In genomic region chr11:102293873-102294601, GRCh38 we compare ENCODE assay signal across 8 cellular contexts. TPM values are rescaled to one million over a fixed set of nuclear protein-coding genes. Genes with fewer than 3 reads are reported as not detected.
DNase-seq lines count a peak whose midpoint lies in the region; ATAC-seq, FAIRE-seq and TF ChIP-seq lines count a peak whose summit lies in the region.

No MANE protein-coding gene starts in this region.

- in situ Hi-C loops in astrocyte of the spinal cord (cut with HindIII; ENCODE audit: low sequenced_read_pairs): no loop called here

- H3K4me3 Mint-ChIP-seq in CD8-positive, alpha-beta memory T cell: peak overlapping the region; percentile 82 to 96 (median 92)

- peak overlapping the region; percentile 21 to 99 (median 96) for H3K27ac Mint-ChIP-seq in CD8-positive, alpha-beta memory T cell

- no peaks in the 10 kb centered on the region for H3K9me3 ChIP-seq in CD8-positive, alpha-beta memory T cell (ENCODE audit: low read length)

- CTCF ChIA-PET in CD8-positive, alpha-beta memory T cell (lab: Charles Lee): interaction anchor here (0.7 to 5.8 kb wide), 27 partner anchors 8 to 372 kb away, joined by 3 to 72 read pairs (median 5); partner anchors contain the start of gene BIRC3

- POLR2A ChIA-PET in CD8-positive, alpha-beta memory T cell (lab: Charles Lee): interaction anchor here (1.3 to 3.3 kb wide), 4 partner anchors 13 to 26 kb away, joined by 3 to 19 read pairs (median 8); partner anchors contain the start of gene BIRC3

- no peak for FAIRE-seq in urothelium cell line (lab: Jason Lieb, UNC)

- H3K4me1 ChIP-seq in CD8-positive, alpha-beta memory T cell (ENCODE audit: insufficient read depth, low read length): peaks cover 16% of the 10 kb centered on the region

- no peak overlapping the region for H3K27ac ChIP-seq in CD8-positive, alpha-beta memory T cell (ENCODE audit: low read depth, low read length)

- peak; percentile 99 for ATAC-seq in GM18858 (IDR thresholded peaks at IDR 0.05; ENCODE audit: unreplicated experiment)
- peak; percentile 87 for ATAC-seq in HG02943 (IDR thresholded peaks at IDR 0.05; ENCODE audit: low read depth, unreplicated experiment)

- TF ChIP-seq CTCF in astrocyte of the spinal cord (IDR thresholded peaks at IDR 0.05; ENCODE audit: low read depth, low read length): peak; percentile 77

- H3K36me3 ChIP-seq in CD8-positive, alpha-beta memory T cell (ENCODE audit: insufficient read depth, low read length): no peaks in the 10 kb centered on the region

- no peaks in the 10 kb centered on the region for H3K9me3 Mint-ChIP-seq in CD8-positive, alpha-beta memory T cell

- DNase-seq in CD8-positive, alpha-beta memory T cell: peak in 2 of 5 donors; percentile 58 to 64
- DNase-seq in NCI-H69 (lab: John Stamatoyannopoulos, UW) (peak; percentile 47), astrocyte of the spinal cord (ENCODE audit: low read depth, low spot score) (peak; percentile 55), kidney glomerular epithelial cell (lab: John Stamatoyannopoulos, UW) (peak; percentile 39), urothelium cell line (ENCODE audit: low spot score) (peak; percentile 43)
- DNase-seq in activated effector memory CD4-positive, alpha-beta T cell treated with Interleukin-2 at 50 U/mL for 16 hours: no peak

- no peaks in the 10 kb centered on the region for H3K27me3 Mint-ChIP-seq in CD8-positive, alpha-beta memory T cell

- peaks cover 20 to 43% (median 42%) of the 10 kb centered on the region in 3 donors for H3K4me1 Mint-ChIP-seq in CD8-positive, alpha-beta memory T cell

- no peaks in the 10 kb centered on the region for H3K27me3 ChIP-seq in CD8-positive, alpha-beta memory T cell (ENCODE audit: insufficient read depth, low read length, poor library complexity, severe bottlenecking)

- H3K36me3 Mint-ChIP-seq in CD8-positive, alpha-beta memory T cell: peaks cover 0 to 1% (median 0%) of the 10 kb centered on the region in 3 donors

- H3K4me3 ChIP-seq in CD8-positive, alpha-beta memory T cell (ENCODE audit: low read length): peak overlapping the region; percentile 45
- no peak overlapping the region for H3K4me3 ChIP-seq in astrocyte of the spinal cord (ENCODE audit: low read depth, low read length)

RNA-seq across cellular contexts. Expression of gene BIRC3, which starts 23.2 kb away (rescaled TPM):
- total RNA-seq in CD8-positive, alpha-beta memory T cell: 100 to 1,000 TPM; 191 to 199 TPM
- 36.7 TPM for polyA plus RNA-seq in CD8-positive, alpha-beta memory T cell

RNA-seq across cellular contexts. Expression of gene BIRC2, which starts 53.0 kb away (rescaled TPM):
- total RNA-seq in CD8-positive, alpha-beta memory T cell: 10 to 100 TPM; 40.3 to 42.8 TPM
- polyA plus RNA-seq in CD8-positive, alpha-beta memory T cell: 35.2 TPM
